ENCODE assay signal across 8 cellular contexts in the genomic region with DNA sequence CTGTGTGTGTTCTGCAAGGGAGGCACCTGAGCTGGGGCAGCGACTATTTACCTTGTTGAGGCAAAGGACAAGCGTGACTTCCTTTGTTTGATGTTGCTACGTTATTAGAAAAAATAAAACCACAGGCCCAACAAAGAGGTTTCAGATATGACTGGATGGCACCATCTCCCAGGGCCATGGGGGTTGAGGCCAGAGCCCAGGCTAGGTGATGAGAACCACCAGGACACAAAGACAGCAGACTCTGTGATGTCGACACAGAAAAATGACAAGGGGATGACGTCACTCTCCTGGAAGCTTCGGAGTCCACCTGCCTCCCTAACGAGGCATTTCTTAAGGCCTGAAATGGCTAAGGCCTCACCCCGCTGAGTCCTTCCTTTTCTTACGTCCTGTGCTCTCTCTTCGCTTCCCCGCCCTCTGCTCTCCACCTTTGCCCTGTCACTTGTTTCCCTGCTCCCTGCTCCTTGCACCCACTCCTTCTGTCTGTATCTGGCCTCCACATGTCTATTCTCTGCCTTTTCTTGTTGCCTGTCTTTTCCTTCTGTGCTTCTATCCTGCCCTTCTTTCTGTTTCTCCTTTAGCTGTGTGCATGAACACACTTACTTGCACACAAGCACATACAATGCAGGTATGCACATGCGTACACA.
DNase-seq lines count a peak whose midpoint lies in the region; ATAC-seq and TF ChIP-seq lines count a peak whose summit lies in the region.

No MANE protein-coding gene starts in this region.

- no peaks in the 10 kb centered on the region for H3K27me3 Mint-ChIP-seq in mesothelial cell of epicardium (ENCODE audit: low read depth)

- H3K27ac ChIP-seq in HCT116 (ENCODE audit: low read depth, low read length) (no peak overlapping the region), transverse colon (peak overlapping the region; percentile 91 to 93 (median 92))

- POLR2A ChIA-PET in HCT116 (lab: Charles Lee): no interaction called here

- TF ChIP-seq EP300 in transverse colon (IDR thresholded peaks at IDR 0.05; ENCODE audit: low read depth): no peak

- H3K9ac ChIP-seq in HCT116 (ENCODE audit: low read length): no peak overlapping the region
- H3K9ac ChIP-seq in NT2/D1 (ENCODE audit: insufficient read length, low read depth): no peak overlapping the region

- H3K4me1 Mint-ChIP-seq in mesothelial cell of epicardium: peaks cover 45% of the 10 kb centered on the region

- RAD21 ChIA-PET in HCT116 (lab: Charles Lee; ENCODE audit: low non-redundant PET in 1 of 2, low total read pairs in 2 of 2, uncharacterized antibody in 2 of 2, unreplicated experiment in 2 of 2): no interaction called here

- H3K27me3 ChIP-seq in HCT116 (ENCODE audit: insufficient read depth, low read length): no peaks in the 10 kb centered on the region
- H3K27me3 ChIP-seq in NT2/D1 (ENCODE audit: insufficient read depth, insufficient read length): no peaks in the 10 kb centered on the region
- no peaks in the 10 kb centered on the region for H3K27me3 ChIP-seq in transverse colon

- no peak for TF ChIP-seq POLR2A in HCT116 (IDR thresholded peaks at IDR 0.05; ENCODE audit: borderline replicate concordance, extremely low read depth, insufficient read depth, insufficient read length)
- peak; percentile 35 for TF ChIP-seq POLR2A in transverse colon (IDR thresholded peaks at IDR 0.05)

- WGBS in transverse colon (ENCODE audit: low coverage in 1 of 2), 2 donors: 40 to 57% methylated on average over 5 to 12 of the region's 12 CpGs

- no peak overlapping the region for H3K4me3 Mint-ChIP-seq in mesothelial cell of epicardium

- H3K36me3 ChIP-seq in HCT116 (ENCODE audit: control insufficient read depth in 1 of 2, insufficient read depth in 2 of 2, low read length in 2 of 2) (no peaks in the 10 kb centered on the region), NT2/D1 (ENCODE audit: insufficient read depth, insufficient read length, low read length) (no peaks in the 10 kb centered on the region), transverse colon (no peaks in the 10 kb centered on the region)

- 0 out of 2 replicates have a peak, but pooled peaks have one; percentile 3 for ATAC-seq in HCT116

- H3K4me1 ChIP-seq in HCT116 (ENCODE audit: control insufficient read depth in 1 of 2, insufficient read depth in 2 of 2, low read length in 2 of 2) (peaks cover 30 to 43% of the 10 kb centered on the region in 2 experiments), NT2/D1 (ENCODE audit: insufficient read depth, insufficient read length) (peaks cover 7% of the 10 kb centered on the region), transverse colon (peaks cover 24 to 58% (median 51%) of the 10 kb centered on the region in 4 donors)

- CTCF ChIA-PET in HCT116 (lab: Charles Lee): no interaction called here

- peak overlapping the region; percentile 72 for H2AFZ ChIP-seq in HCT116 (ENCODE audit: low read depth, low read length, poor library complexity, severe bottlenecking)

- in situ Hi-C loops in transverse colon (cut with MboI; ENCODE audit: low pct_ligation_motif_present in 1 of 4, low pct_unique_long_range_greater_than_20kb in 1 of 4, low sequenced_read_pairs in 3 of 4): no loop called here

- H3K4me3 ChIP-seq in HCT116 (replicated peaks in 1 of 2; ENCODE audit: low read depth in 1 of 2, low read length in 2 of 2): no peak overlapping the region
- no peak overlapping the region for H3K4me3 ChIP-seq in NT2/D1 (ENCODE audit: insufficient read length, low read depth)
- peak overlapping the region in 1 of 4 donors; percentile 27 for H3K4me3 ChIP-seq in transverse colon

- H3K27ac Mint-ChIP-seq in mesothelial cell of epicardium: no peak overlapping the region

- no peaks in the 10 kb centered on the region for H3K9me2 ChIP-seq in HCT116 (ENCODE audit: insufficient read depth)

- TF ChIP-seq CTCF in HCT116 (IDR thresholded peaks at IDR 0.05 in 2 of 3, conservative IDR thresholded peaks at IDR 0.05 in 1 of 3; ENCODE audit: borderline replicate concordance in 1 of 3, insufficient read depth in 1 of 3, low read depth in 2 of 3, low read length in 2 of 3): no peak
- no peak for TF ChIP-seq CTCF in transverse colon (IDR thresholded peaks at IDR 0.05)
- no peak for TF ChIP-seq CTCF in mesothelial cell of epicardium (IDR thresholded peaks at IDR 0.05; ENCODE audit: unreplicated experiment)

- intact Hi-C loops in HCT116 (cut with micrococcal nuclease) (no loop called here), transverse colon (cut with DNase I; ENCODE audit: low total_unique reads) (no loop called here)

- peak; percentile 46 for DNase-seq in EL
- no peak for DNase-seq in HCT116 (ENCODE audit: low read depth, low spot score)
- DNase-seq in NT2/D1 (ENCODE audit: low read depth, low spot score): peak; percentile 18
- peak; percentile 28 for DNase-seq in effector CD4-positive, alpha-beta T cell
- DNase-seq in transverse colon: peak; percentile 83
- DNase-seq in NCI-H524 treated with DMSO at 0.1 percent for 48 hours (lab: John Stamatoyannopoulos, UW): no peak
- no peak for DNase-seq in mesothelial cell of epicardium (ENCODE audit: low spot score in 2 of 2, unreplicated experiment in 2 of 2)
- DNase-seq in stimulated activated CD4-positive, alpha-beta T cell treated with anti-CD3 and anti-CD28 coated beads, Interleukin-12 subunit alpha, Interleukin-12 subunit beta, amount 100 ng/mL, for 4 hours: no peak

- no peaks in the 10 kb centered on the region for H3K9me3 Mint-ChIP-seq in mesothelial cell of epicardium

- peak overlapping the region; percentile 12 for H3K4me2 ChIP-seq in HCT116 (ENCODE audit: low read length)

- BruUV-seq in HCT116 (replicated peaks; lab: Mats Ljungman, UMichigan): no TSS peak

- no peak for TF ChIP-seq RAD21 in HCT116 (IDR thresholded peaks at IDR 0.05; ENCODE audit: low read depth)

- H3K9me3 ChIP-seq in HCT116 (ENCODE audit: control insufficient read depth in 1 of 2, insufficient read depth in 1 of 2, low read depth in 1 of 2, low read length in 2 of 2) (no peaks in the 10 kb centered on the region), NT2/D1 (ENCODE audit: insufficient read depth, low read length) (no peaks in the 10 kb centered on the region), transverse colon (no peaks in the 10 kb centered on the region)

- H4K20me1 ChIP-seq in HCT116 (ENCODE audit: insufficient read depth): no peaks in the 10 kb centered on the region

- no peaks in the 10 kb centered on the region for H3K36me3 Mint-ChIP-seq in mesothelial cell of epicardium

- no peaks in the 10 kb centered on the region for H3K79me2 ChIP-seq in HCT116 (ENCODE audit: insufficient read depth, low read length)

TF ChIP-seq in HCT116, 20 proteins besides CTCF, POLR2A, EP300 and RAD21:
- TF ChIP-seq SIN3A (IDR thresholded peaks at IDR 0.05; ENCODE audit: low read depth) (no peak), ZFX (IDR thresholded peaks at IDR 0.05) (0 out of 2 replicates have a peak, but pooled peaks have one; percentile 3)
- TF ChIP-seq, protein P1, sequence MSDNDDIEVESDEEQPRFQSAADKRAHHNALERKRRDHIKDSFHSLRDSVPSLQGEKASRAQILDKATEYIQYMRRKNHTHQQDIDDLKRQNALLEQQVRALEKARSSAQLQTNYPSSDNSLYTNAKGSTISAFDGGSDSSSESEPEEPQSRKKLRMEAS (IDR thresholded peaks at IDR 0.05): peak; percentile 52; the same call in 1 of the 2 replicates

Comparison
In these comparisons a context has a peak if more than half of its experiments do, and no peak if none do; other contexts are left out.
1. DNase-seq: peak in EL (single experiment), NT2/D1 (single experiment), effector CD4-positive, alpha-beta T cell (single experiment) and transverse colon (single experiment); none in HCT116 (single experiment), NCI-H524 treated with DMSO at 0.1 percent for 48 hours (single experiment), mesothelial cell of epicardium (0 of 2) and stimulated activated CD4-positive, alpha-beta T cell treated with anti-CD3 and anti-CD28 coated beads, Interleukin-12 subunit alpha, Interleukin-12 subunit beta, amount 100 ng/mL, for 4 hours (single experiment).